ENCODE assay signal across 9 cellular contexts in the genomic region with DNA sequence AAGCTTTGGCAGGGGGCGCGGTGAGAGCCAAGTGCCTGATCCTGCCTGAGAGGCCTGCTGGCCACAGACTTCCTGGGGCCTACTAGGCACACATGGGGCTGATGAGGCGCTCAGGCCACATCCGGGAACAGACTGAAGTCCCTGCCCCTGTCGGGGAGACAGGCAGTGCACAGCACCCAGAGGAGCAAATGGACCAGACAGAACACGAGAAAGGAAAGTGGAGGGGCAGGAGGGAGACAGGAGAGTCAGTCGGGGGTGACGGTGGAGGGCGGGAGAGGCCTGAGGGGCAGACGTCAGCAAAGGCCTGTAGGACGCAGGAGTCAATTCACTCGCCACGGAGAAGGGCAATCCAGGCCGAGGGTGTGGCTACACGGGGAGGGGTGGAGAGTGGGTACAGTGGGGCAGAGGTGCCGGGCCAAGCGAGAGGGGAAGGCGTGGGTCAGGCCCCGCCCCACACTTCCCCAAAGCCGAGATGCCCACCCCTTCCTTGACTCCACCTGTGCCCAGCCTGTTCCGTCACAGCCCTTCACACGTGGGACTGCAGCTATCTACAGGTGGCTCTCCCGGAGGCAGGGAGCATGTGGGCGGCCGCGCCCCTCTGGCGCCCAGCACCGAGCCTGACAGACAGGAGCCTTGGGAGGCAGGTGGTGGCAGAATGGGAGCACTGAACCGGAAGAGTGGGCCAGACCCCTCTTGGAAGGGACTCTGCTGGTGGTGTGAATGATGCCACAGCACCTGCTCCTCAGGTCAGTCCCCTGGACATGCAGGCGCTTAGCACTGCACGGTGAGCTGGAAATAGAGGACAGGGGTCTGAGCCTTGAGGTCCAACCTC. TPM values are rescaled to one million over a fixed set of nuclear protein-coding genes. Genes with fewer than 3 reads are reported as not detected.
A peak's percentile ranks its signal among the peaks of the same experiment; 100 is the strongest.
DNase-seq lines count a peak whose midpoint lies in the region; ATAC-seq, FAIRE-seq and TF ChIP-seq lines count a peak whose summit lies in the region.
"Had no signal": no experiment of that assay in that cellular context is flagged by ENCODE, and none has a peak within 500 bp of the region (broad histone marks: within the 10 kb centered on the region; RNA-seq: fewer than 3 reads in every experiment).

No MANE protein-coding gene starts in this region.

- TF ChIP-seq RAD21 in GM12878 (IDR thresholded peaks at IDR 0.05; ENCODE audit: insufficient read depth, low read depth, low read length) = no peak

- no peaks in the 10 kb centered on the region for H3K9me2 ChIP-seq in Karpas-422 (replicated peaks; ENCODE audit: insufficient read depth, low read length)

- no peaks in the 10 kb centered on the region for H3K27me3 ChIP-seq in CD4-positive, CD25-positive, alpha-beta regulatory T cell (ENCODE audit: control insufficient read depth, insufficient read depth, low read length)
- H3K27me3 ChIP-seq in GM12878 (replicated peaks in 1 of 2; ENCODE audit: control insufficient read depth in 2 of 2, insufficient read depth in 2 of 2, low read length in 1 of 2) (no peaks in the 10 kb centered on the region), mucosa of stomach (ENCODE audit: control insufficient read depth, insufficient read depth, low read length) (no peaks in the 10 kb centered on the region), Karpas-422 (ENCODE audit: low read length) (no peaks in the 10 kb centered on the region)

- no peak for ATAC-seq in CD4-positive, CD25-positive, alpha-beta regulatory T cell (ENCODE audit: low read depth in 2 of 2)
- ATAC-seq in GM12878 (no peak), HG02588 (IDR thresholded peaks at IDR 0.05; ENCODE audit: unreplicated experiment) (no peak)

- H2AFZ ChIP-seq in GM12878 (ENCODE audit: control insufficient read depth, low read depth, low read length) (no peak overlapping the region), Karpas-422 (ENCODE audit: low read length) (no peak overlapping the region)

- no peaks in the 10 kb centered on the region for H3K9me3 ChIP-seq in CD4-positive, CD25-positive, alpha-beta regulatory T cell (ENCODE audit: control insufficient read depth in 2 of 2, low read length in 2 of 2)
- H3K9me3 ChIP-seq in GM12878 (replicated peaks; ENCODE audit: control insufficient read depth, insufficient read depth, low read length) (no peaks in the 10 kb centered on the region; the same call in 2 of the 3 replicates), mucosa of stomach (ENCODE audit: control insufficient read depth, low read length) (no peaks in the 10 kb centered on the region), Karpas-422 (ENCODE audit: low read length) (no peaks in the 10 kb centered on the region)
- H3K9me3 ChIP-seq: prostate gland had no signal

- peak overlapping the region in 1 of 4 donors; percentile 7 for H3K4me3 Mint-ChIP-seq in CD4-positive, CD25-positive, alpha-beta regulatory T cell
- no peak overlapping the region for H3K4me3 Mint-ChIP-seq in HFFc6

- no TSS peak for BruUV-seq in GM12878 (replicated peaks; lab: Mats Ljungman, UMichigan)

- peaks cover 92% of the 10 kb centered on the region for H3K36me3 ChIP-seq in CD4-positive, CD25-positive, alpha-beta regulatory T cell (ENCODE audit: control insufficient read depth, insufficient read depth, low read length)
- H3K36me3 ChIP-seq in GM12878 (ENCODE audit: control insufficient read depth in 2 of 2, insufficient read depth in 2 of 2, low read length in 1 of 2) = peaks cover 60 to 67% of the 10 kb centered on the region in 2 experiments
- H3K36me3 ChIP-seq in mucosa of stomach (ENCODE audit: control insufficient read depth, insufficient read depth, low read length) = peaks cover 21% of the 10 kb centered on the region
- H3K36me3 ChIP-seq in Karpas-422 (ENCODE audit: insufficient read depth, low read length) = peaks cover 51% of the 10 kb centered on the region

- no peaks in the 10 kb centered on the region for H3K9me3 Mint-ChIP-seq in CD4-positive, CD25-positive, alpha-beta regulatory T cell
- H3K9me3 Mint-ChIP-seq in HFFc6 = no peaks in the 10 kb centered on the region; the same call in 1 of the 2 replicates

- H3K27ac ChIP-seq in CD4-positive, CD25-positive, alpha-beta regulatory T cell (ENCODE audit: insufficient read depth, low read length, poor library complexity, severe bottlenecking) = no peak overlapping the region
- no peak overlapping the region for H3K27ac ChIP-seq in GM12878 (ENCODE audit: control insufficient read depth, insufficient read depth)
- no peak overlapping the region for H3K27ac ChIP-seq in Karpas-422 (ENCODE audit: low read length)
- H3K27ac ChIP-seq: prostate gland had no signal

- RAD21 ChIA-PET in GM12878 (lab: Charles Lee; ENCODE audit: unreplicated experiment) = no interaction called here

- peaks cover 4% of the 10 kb centered on the region for H3K27me3 Mint-ChIP-seq in CD4-positive, CD25-positive, alpha-beta regulatory T cell
- H3K27me3 Mint-ChIP-seq in HFFc6 (ENCODE audit: insufficient read depth) = peaks cover 16% of the 10 kb centered on the region

- POLR2A ChIA-PET in GM12878 (lab: Charles Lee) = no interaction called here

- peaks cover 2% of the 10 kb centered on the region for H3K4me1 ChIP-seq in CD4-positive, CD25-positive, alpha-beta regulatory T cell (ENCODE audit: control insufficient read depth, insufficient read depth, low read length, poor library complexity, severe bottlenecking)
- H3K4me1 ChIP-seq in GM12878 (ENCODE audit: control insufficient read depth, insufficient read depth, low read length) = peaks cover 5% of the 10 kb centered on the region
- peaks cover 15% of the 10 kb centered on the region for H3K4me1 ChIP-seq in mucosa of stomach (ENCODE audit: control insufficient read depth, insufficient read depth, low read length)
- H3K4me1 ChIP-seq in Karpas-422 (ENCODE audit: low read length) = peaks cover 3% of the 10 kb centered on the region
- H3K4me1 ChIP-seq: prostate gland had no signal

- peak overlapping the region; percentile 47 to 73 (median 60) for H3K27ac Mint-ChIP-seq in CD4-positive, CD25-positive, alpha-beta regulatory T cell
- H3K27ac Mint-ChIP-seq in HFFc6 = peak overlapping the region; percentile 6; the same call in 1 of the 2 replicates

- H3K4me3 ChIP-seq in CD4-positive, CD25-positive, alpha-beta regulatory T cell (ENCODE audit: low read depth, low read length) = no peak overlapping the region
- H3K4me3 ChIP-seq in GM12878 (no peak overlapping the region), mucosa of stomach (ENCODE audit: low read length) (peak overlapping the region; percentile 16), Karpas-422 (ENCODE audit: low read length) (no peak overlapping the region)
- H3K4me3 ChIP-seq: prostate gland had no signal

- no peak for TF ChIP-seq EP300 in GM12878 (IDR thresholded peaks at IDR 0.05; ENCODE audit: borderline replicate concordance in 1 of 2, control insufficient read depth in 1 of 2, low read depth in 2 of 2, low read length in 2 of 2)

- peaks cover 0 to 8% (median 4%) of the 10 kb centered on the region in 4 donors for H3K4me1 Mint-ChIP-seq in CD4-positive, CD25-positive, alpha-beta regulatory T cell
- H3K4me1 Mint-ChIP-seq in HFFc6 (ENCODE audit: low read depth) = no peaks in the 10 kb centered on the region

- TF ChIP-seq CTCF in HFFc6 (IDR thresholded peaks at IDR 0.05) (no peak), GM12878 (IDR thresholded peaks at IDR 0.05 in 2 of 3, conservative IDR thresholded peaks at IDR 0.05 in 1 of 3; ENCODE audit: control insufficient read depth in 2 of 3, extremely low read depth in 1 of 3, insufficient read depth in 1 of 3, low read depth in 3 of 3, low read length in 3 of 3) (no peak)

- peaks cover 31% of the 10 kb centered on the region for H3K36me3 Mint-ChIP-seq in CD4-positive, CD25-positive, alpha-beta regulatory T cell
- peaks cover 47% of the 10 kb centered on the region for H3K36me3 Mint-ChIP-seq in HFFc6 (ENCODE audit: low read depth)

- H3K79me2 ChIP-seq in GM12878 (ENCODE audit: control insufficient read depth, insufficient read depth, low read length) (peaks cover 2% of the 10 kb centered on the region; the same call in 1 of the 2 replicates), Karpas-422 (ENCODE audit: low read length) (no peaks in the 10 kb centered on the region)

- H3K4me2 ChIP-seq in GM12878 (ENCODE audit: control insufficient read depth, insufficient read depth) (no peak overlapping the region), Karpas-422 (ENCODE audit: low read depth, low read length, poor library complexity, severe bottlenecking) (no peak overlapping the region)

- H3K9ac ChIP-seq in GM12878 (ENCODE audit: control insufficient read depth, insufficient read depth, low read length) (no peak overlapping the region), mucosa of stomach (ENCODE audit: low read length) (peak overlapping the region; percentile 47), Karpas-422 (ENCODE audit: low read length) (no peak overlapping the region)

- no peak for FAIRE-seq in GM12878 (lab: Jason Lieb, UNC)

- H4K20me1 ChIP-seq in GM12878 (ENCODE audit: control insufficient read depth, insufficient read depth) = no peaks in the 10 kb centered on the region
- peaks cover 13% of the 10 kb centered on the region; the same call in 1 of the 2 replicates for H4K20me1 ChIP-seq in Karpas-422 (ENCODE audit: insufficient read depth, low read depth, low read length)

- no peak for DNase-seq in CD4-positive, CD25-positive, alpha-beta regulatory T cell
- DNase-seq in HFFc6 = no peak
- DNase-seq in GM12878 (ENCODE audit: low read depth, low spot score) = no peak
- no peak for DNase-seq in KBM-7
- DNase-seq in Karpas-422 = no peak
- DNase-seq in pons (ENCODE audit: low spot score) = no peak

- CTCF ChIA-PET in GM12878 (lab: Yijun Ruan, JAX) = interaction anchor here (2.1 kb wide), 1 partner anchor 11 kb away, joined by 10 read pairs; no protein-coding TSS in a partner anchor

- in situ Hi-C loops in GM12878 (cut with MboI) = loop anchor here (25.0 kb wide), 1 partner anchor 180 kb away; the partner anchor contains the start of gene TNIP2
- in situ Hi-C loops in KBM-7 (cut with MboI; ENCODE audit: low pct_unique_long_range_greater_than_20kb, low sequenced_read_pairs) = no loop called here

- intact Hi-C loops in GM12878 (cut with micrococcal nuclease; ENCODE audit: unreplicated experiment) = no loop called here

- SMC1A ChIA-PET in GM12878 (lab: Charles Lee; ENCODE audit: uncharacterized antibody, unreplicated experiment) = no interaction called here

- 95% methylated on average over 27 of the region's 31 CpGs for WGBS in GM12878 (ENCODE audit: insufficient coverage, insufficient replicate concordance, low lambda C conversion rate, missing lambda C conversion rate)

- TF ChIP-seq POLR2A in GM12878 (IDR thresholded peaks at IDR 0.05; ENCODE audit: low read depth, low read length) = peak; percentile 61

RNA-seq across cellular contexts. Expression of gene NOP14, which starts 20.5 kb away (rescaled TPM):
- total RNA-seq in CD4-positive, CD25-positive, alpha-beta regulatory T cell = 25.8 TPM
- polyA plus RNA-seq in CD4-positive, CD25-positive, alpha-beta regulatory T cell = 10 to 100 TPM in 2 of 4 donors, 1 to 10 TPM in 2; 7.6 to 15.0 (median 9.7) TPM
- 10 to 100 TPM; 34.8 to 39.4 (median 37.0) TPM for total RNA-seq in HFFc6 (2021; fragmentation: NEBNext Ultra II Directional; extraction: Animal tissue kit (Norgen Biotek cat#: 25700))
- 30.0 and 34.7 TPM in 2 replicates for total RNA-seq in GM12878 (2013; cell fraction: nucleolus; rRNA removed)
- 40.3 and 42.1 TPM in 2 replicates for total RNA-seq in GM12878 (2014; rRNA removed)
- 52.5 and 57.3 TPM in 2 replicates for total RNA-seq in GM12878 (2014; rRNA removed; fragmentation: Illumina TruSeq; extraction: Trizol)
- 74.3 and 80.6 TPM in 2 replicates for total RNA-seq in GM12878 (2021)
- polyA plus RNA-seq in GM12878 (2011; ENCODE audit: low read depth) = 26.2 TPM
- 17.2 and 18.8 TPM in 2 replicates for polyA plus RNA-seq in GM12878 (2011; rRNA removed)
- polyA plus RNA-seq in GM12878 (2011; cell fraction: cytosol; rRNA removed) = 13.0 and 14.4 TPM in 2 replicates
- polyA plus RNA-seq in GM12878 (2011; cell fraction: nucleus; rRNA removed) = 20.7 and 30.4 TPM in 2 replicates
- polyA plus RNA-seq in GM12878 (2012) = 33.0 and 35.7 TPM in 2 replicates
- 64.9 and 65.2 TPM in 2 replicates for polyA plus RNA-seq in GM12878 (2014; fragmentation: Illumina TruSeq; extraction: Trizol)
- polyA plus RNA-seq in GM12878 (2014; fragmentation: Nextera tagmentation; extraction: Ambion mirVana) = 10 to 100 TPM; 13.8 to 24.7 TPM
- polyA plus RNA-seq in GM12878 (2014; rRNA removed) = 31.6 and 36.4 TPM in 2 replicates
- polyA plus RNA-seq in GM12878 (2016; fragmentation: Nextera tagmentation; extraction: Ambion mirVana) = 10 to 100 TPM; 74.5 to 76.6 TPM
- polyA minus RNA-seq in GM12878 (2011; rRNA and poly(A)+ RNA removed) = 14.1 and 15.1 TPM in 2 replicates
- polyA minus RNA-seq in GM12878 (2011; cell fraction: cytosol; rRNA and poly(A)+ RNA removed) = 15.6 and 17.3 TPM in 2 replicates
- polyA minus RNA-seq in GM12878 (2011; cell fraction: nucleus; rRNA and poly(A)+ RNA removed) = 6.8 and 11.3 TPM in 2 replicates
- total RNA-seq in Karpas-422 (2014; rRNA removed; shearing (Covaris generic); ENCODE audit: low replicate concordance) = 19.2 and 27.6 TPM in 2 replicates

RNA-seq across cellular contexts. Expression of gene GRK4, which starts 20.6 kb away (rescaled TPM):
- total RNA-seq in CD4-positive, CD25-positive, alpha-beta regulatory T cell = 2.8 TPM
- 1 to 10 TPM in 2 of 4 donors, under 1 TPM in 2; 0.64 to 1.3 (median 1.0) TPM for polyA plus RNA-seq in CD4-positive, CD25-positive, alpha-beta regulatory T cell
- total RNA-seq in HFFc6 (2021; fragmentation: NEBNext Ultra II Directional; extraction: Animal tissue kit (Norgen Biotek cat#: 25700)) = 1 to 10 TPM; 5.1 to 8.1 (median 6.7) TPM
- 1.9 and 2.9 TPM in 2 replicates for total RNA-seq in GM12878 (2013; cell fraction: nucleolus; rRNA removed)
- 2.3 and 2.5 TPM in 2 replicates for total RNA-seq in GM12878 (2014; rRNA removed)
- total RNA-seq in GM12878 (2014; rRNA removed; fragmentation: Illumina TruSeq; extraction: Trizol) = 2.4 and 2.9 TPM in 2 replicates
- total RNA-seq in GM12878 (2021) = 3.0 and 3.6 TPM in 2 replicates
- 0.94 TPM for polyA plus RNA-seq in GM12878 (2011; ENCODE audit: low read depth)
- polyA plus RNA-seq in GM12878 (2011; rRNA removed) = 1.3 and 1.5 TPM in 2 replicates
- 0.70 and 1.1 TPM in 2 replicates for polyA plus RNA-seq in GM12878 (2011; cell fraction: cytosol; rRNA removed)
- 0.72 and 1.1 TPM in 2 replicates for polyA plus RNA-seq in GM12878 (2011; cell fraction: nucleus; rRNA removed)
- 2.6 and 2.7 TPM in 2 replicates for polyA plus RNA-seq in GM12878 (2012)
- polyA plus RNA-seq in GM12878 (2014; fragmentation: Illumina TruSeq; extraction: Trizol) = 2.3 TPM in 2 replicates
- polyA plus RNA-seq in GM12878 (2014; fragmentation: Nextera tagmentation; extraction: Ambion mirVana) = 1 to 10 TPM; 1.1 to 1.6 TPM
- 2.9 and 3.0 TPM in 2 replicates for polyA plus RNA-seq in GM12878 (2014; rRNA removed)
- 1 to 10 TPM; 3.4 to 4.0 TPM for polyA plus RNA-seq in GM12878 (2016; fragmentation: Nextera tagmentation; extraction: Ambion mirVana)
- polyA minus RNA-seq in GM12878 (2011; rRNA and poly(A)+ RNA removed) = 0.72 and 1.2 TPM in 2 replicates
- 0.83 and 1.1 TPM in 2 replicates for polyA minus RNA-seq in GM12878 (2011; cell fraction: cytosol; rRNA and poly(A)+ RNA removed)
- polyA minus RNA-seq in GM12878 (2011; cell fraction: nucleus; rRNA and poly(A)+ RNA removed) = 0.36 and 1.1 TPM in 2 replicates
- 3.0 and 3.8 TPM in 2 replicates for total RNA-seq in Karpas-422 (2014; rRNA removed; shearing (Covaris generic); ENCODE audit: low replicate concordance)
